ENCODE assay signal across 9 cellular contexts in the genomic region with DNA sequence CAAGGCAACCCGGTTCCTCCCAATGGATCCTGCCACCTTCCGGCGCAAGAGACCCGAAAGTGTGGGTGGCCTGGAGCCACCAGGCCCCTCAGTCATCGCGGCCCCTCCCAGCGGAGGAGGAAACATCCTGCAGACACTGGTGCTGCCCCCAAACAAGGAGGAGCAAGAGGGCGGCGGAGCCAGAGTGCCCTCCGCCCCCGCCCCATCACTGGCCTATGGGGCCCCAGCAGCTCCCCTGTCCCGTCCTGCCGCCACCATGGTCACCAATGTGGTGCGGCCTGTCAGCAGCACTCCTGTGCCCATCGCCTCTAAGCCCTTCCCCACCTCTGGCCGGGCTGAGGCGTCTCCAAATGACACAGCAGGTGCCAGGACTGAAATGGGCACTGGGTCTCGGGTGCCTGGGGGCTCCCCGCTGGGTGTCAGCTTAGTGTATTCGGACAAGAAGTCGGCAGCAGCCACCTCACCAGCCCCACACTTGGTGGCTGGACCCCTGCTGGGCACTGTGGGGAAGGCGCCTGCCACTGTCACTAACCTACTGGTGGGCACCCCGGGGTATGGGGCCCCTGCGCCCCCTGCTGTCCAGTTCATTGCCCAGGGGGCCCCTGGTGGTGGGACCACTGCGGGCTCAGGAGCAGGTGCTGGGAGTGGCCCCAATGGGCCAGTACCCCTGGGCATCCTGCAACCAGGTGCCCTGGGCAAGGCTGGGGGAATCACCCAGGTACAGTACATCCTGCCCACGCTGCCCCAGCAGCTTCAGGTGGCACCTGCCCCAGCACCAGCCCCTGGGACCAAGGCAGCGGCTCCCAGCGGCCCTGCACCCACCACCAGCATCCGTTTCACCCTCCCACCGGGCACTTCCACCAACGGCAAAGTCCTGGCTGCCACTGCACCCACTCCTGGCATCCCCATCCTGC. TPM values are rescaled to one million over a fixed set of nuclear protein-coding genes. Genes with fewer than 3 reads are reported as not detected.
DNase-seq lines count a peak whose midpoint lies in the region; ATAC-seq and TF ChIP-seq lines count a peak whose summit lies in the region.
"Had no signal": no experiment of that assay in that cellular context is flagged by ENCODE, and none has a peak within 500 bp of the region (broad histone marks: within the 10 kb centered on the region; RNA-seq: fewer than 3 reads in every experiment).

No MANE protein-coding gene starts in this region.

- POLR2A ChIA-PET in activated CD4-positive, alpha-beta T cell treated with anti-CD3 and anti-CD28 coated beads, Interleukin-2, amount 10 ng/mL, durations not matched to agents 7 days and 5 days (lab: Charles Lee) = no interaction called here

- no peaks in the 10 kb centered on the region for H3K27me3 Mint-ChIP-seq in activated CD4-positive, alpha-beta T cell treated with anti-CD3 and anti-CD28 coated beads, Interleukin-2, amount 10 ng/mL, durations not matched to agents 7 days and 5 days

- no peak for ATAC-seq in HG03439 (IDR thresholded peaks at IDR 0.05; ENCODE audit: unreplicated experiment)

- DNase-seq in AML-193 (lab: John Stamatoyannopoulos, UW) = peak; percentile 7 to 40
- no peak for DNase-seq in HFF-Myc (ENCODE audit: extremely low read depth, low read depth)
- DNase-seq in activated CD4-positive, alpha-beta T cell treated with anti-CD3 and anti-CD28 coated beads, Interleukin-2, amount 10 ng/mL, durations not matched to agents 7 days and 5 days = peak; percentile 52
- peak; percentile 62 to 65 for DNase-seq in erythroblast (lab: John Stamatoyannopoulos, UW)
- DNase-seq in stimulated activated CD4-positive, alpha-beta T cell treated with anti-CD3 and anti-CD28 coated beads, Interleukin-2, amount 100 ng/mL, for 24 hours = peak; percentile 60 to 66
- no peak for DNase-seq in mucosa of gallbladder (ENCODE audit: low spot score)
- DNase-seq in superior temporal gyrus (ENCODE audit: extremely low spot score) = no peak

- CTCF ChIA-PET in activated CD4-positive, alpha-beta T cell treated with anti-CD3 and anti-CD28 coated beads, Interleukin-2, amount 10 ng/mL, durations not matched to agents 7 days and 5 days (lab: Charles Lee) = interaction anchor here (1.1 to 1.8 kb wide), 3 partner anchors 12 to 47 kb away, joined by 4 to 5 read pairs (median 5); no protein-coding TSS in a partner anchor

- H3K4me3 ChIP-seq in HFF-Myc (replicated peaks; ENCODE audit: low read depth, low read length) = no peak overlapping the region

- H3K36me3 Mint-ChIP-seq in activated CD4-positive, alpha-beta T cell treated with anti-CD3 and anti-CD28 coated beads, Interleukin-2, amount 10 ng/mL, durations not matched to agents 7 days and 5 days (ENCODE audit: low read depth) = peaks cover 29% of the 10 kb centered on the region

- H3K27ac Mint-ChIP-seq in activated CD4-positive, alpha-beta T cell treated with anti-CD3 and anti-CD28 coated beads, Interleukin-2, amount 10 ng/mL, durations not matched to agents 7 days and 5 days = no peak overlapping the region

- no peak overlapping the region for H3K4me3 Mint-ChIP-seq in activated CD4-positive, alpha-beta T cell treated with anti-CD3 and anti-CD28 coated beads, Interleukin-2, amount 10 ng/mL, durations not matched to agents 7 days and 5 days

- no peaks in the 10 kb centered on the region for H3K9me3 Mint-ChIP-seq in activated CD4-positive, alpha-beta T cell treated with anti-CD3 and anti-CD28 coated beads, Interleukin-2, amount 10 ng/mL, durations not matched to agents 7 days and 5 days

- no peak for TF ChIP-seq POLR2A in erythroblast (IDR thresholded peaks at IDR 0.05; ENCODE audit: low read length)

- peaks cover 21% of the 10 kb centered on the region for H3K4me1 Mint-ChIP-seq in activated CD4-positive, alpha-beta T cell treated with anti-CD3 and anti-CD28 coated beads, Interleukin-2, amount 10 ng/mL, durations not matched to agents 7 days and 5 days

- TF ChIP-seq CTCF in HFF-Myc (IDR thresholded peaks at IDR 0.05; ENCODE audit: low read depth, low read length, missing control alignments) = peak; percentile 63

RNA-seq across cellular contexts. Expression of gene PRR19, which starts 11.2 kb away (rescaled TPM):
- total RNA-seq in activated CD4-positive, alpha-beta T cell treated with anti-CD3 and anti-CD28 coated beads, Interleukin-2, amount 10 ng/mL, durations not matched to agents 7 days and 5 days = under 1 TPM; 0.54 to 0.62 TPM
- total RNA-seq in mucosa of gallbladder = 0.75 TPM

RNA-seq across cellular contexts. Expression of gene PAFAH1B3, which starts 11.6 kb away (rescaled TPM):
- 10 to 100 TPM; 43.5 to 46.6 TPM for total RNA-seq in activated CD4-positive, alpha-beta T cell treated with anti-CD3 and anti-CD28 coated beads, Interleukin-2, amount 10 ng/mL, durations not matched to agents 7 days and 5 days
- total RNA-seq in mucosa of gallbladder = 28.6 TPM

RNA-seq across cellular contexts. Expression of gene CIC, which starts 21.7 kb away (rescaled TPM):
- total RNA-seq in activated CD4-positive, alpha-beta T cell treated with anti-CD3 and anti-CD28 coated beads, Interleukin-2, amount 10 ng/mL, durations not matched to agents 7 days and 5 days = 10 to 100 TPM; 69.3 to 81.0 TPM
- total RNA-seq in mucosa of gallbladder = 93.4 TPM

RNA-seq across cellular contexts. Expression of gene TMEM145, which starts 22.3 kb away (rescaled TPM):
- not detected for total RNA-seq in activated CD4-positive, alpha-beta T cell treated with anti-CD3 and anti-CD28 coated beads, Interleukin-2, amount 10 ng/mL, durations not matched to agents 7 days and 5 days
- 0.63 TPM for total RNA-seq in mucosa of gallbladder
- total RNA-seq: glomerular endothelial cell had no signal

RNA-seq across cellular contexts. Expression of gene MEGF8, which starts 34.7 kb away (rescaled TPM):
- total RNA-seq in activated CD4-positive, alpha-beta T cell treated with anti-CD3 and anti-CD28 coated beads, Interleukin-2, amount 10 ng/mL, durations not matched to agents 7 days and 5 days = 1 to 10 TPM; 3.3 to 3.7 TPM
- 32.8 TPM for total RNA-seq in mucosa of gallbladder

Comparison
In these comparisons a context has a peak if more than half of its experiments do, and no peak if none do; other contexts are left out.
1. DNase-seq: peak in AML-193 (2 of 2), activated CD4-positive, alpha-beta T cell treated with anti-CD3 and anti-CD28 coated beads, Interleukin-2, amount 10 ng/mL, durations not matched to agents 7 days and 5 days (single experiment), erythroblast (2 of 2) and stimulated activated CD4-positive, alpha-beta T cell treated with anti-CD3 and anti-CD28 coated beads, Interleukin-2, amount 100 ng/mL, for 24 hours (2 of 2); none in HFF-Myc (single experiment), mucosa of gallbladder (single experiment) and superior temporal gyrus (single experiment).